Comparison of ENCODE assay signal across 1 cellular context in the genomic region with DNA sequence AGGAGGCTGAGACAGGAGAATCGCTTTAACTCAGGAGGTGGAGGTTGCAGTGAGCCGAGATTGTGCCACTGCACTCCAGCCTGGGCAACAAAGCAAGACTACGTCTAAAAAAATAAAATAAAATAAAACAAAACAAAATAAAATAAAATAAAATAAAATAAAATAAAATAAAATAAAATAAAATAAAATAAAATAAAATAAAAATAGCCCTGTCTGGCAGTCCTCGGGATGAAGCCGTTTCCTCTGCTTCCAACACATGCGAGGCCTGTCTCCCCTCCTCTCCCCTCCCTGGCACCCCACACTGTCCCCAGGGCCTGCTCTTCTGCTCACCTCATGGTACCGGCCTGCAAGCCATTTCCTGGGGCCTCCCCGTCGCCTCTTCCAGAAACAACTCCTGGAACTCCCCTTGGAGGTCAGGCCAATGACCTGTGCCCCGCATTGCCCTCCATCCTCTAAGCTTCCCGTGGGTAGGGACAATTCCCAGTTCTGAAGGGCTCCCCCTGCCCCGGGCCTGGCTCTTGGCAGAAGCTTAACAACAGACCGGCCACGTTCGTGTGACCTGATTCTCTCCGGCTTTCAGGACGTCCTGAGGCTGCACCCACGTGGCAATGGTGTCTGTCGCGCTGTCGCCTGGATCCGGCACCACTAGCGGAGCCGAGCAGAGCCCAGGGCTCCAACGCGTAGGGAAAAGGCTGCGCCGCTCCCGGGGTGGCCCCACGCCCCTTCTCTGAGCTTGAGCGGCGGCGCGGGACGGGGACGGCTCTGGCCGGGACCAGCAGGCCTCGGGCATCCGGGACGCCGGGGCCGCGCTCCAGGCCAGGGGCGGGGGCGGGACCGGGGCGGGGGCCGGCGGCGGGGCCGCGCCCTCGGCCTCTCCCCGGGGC.
TF ChIP-seq lines count a peak whose summit lies in the region.

No MANE protein-coding gene starts in this region.

TF ChIP-seq in K562, 482 proteins besides CTCF, POLR2A, EP300 and RAD21 (continued from another document and continues in another):
- TF ChIP-seq, protein P1, sequence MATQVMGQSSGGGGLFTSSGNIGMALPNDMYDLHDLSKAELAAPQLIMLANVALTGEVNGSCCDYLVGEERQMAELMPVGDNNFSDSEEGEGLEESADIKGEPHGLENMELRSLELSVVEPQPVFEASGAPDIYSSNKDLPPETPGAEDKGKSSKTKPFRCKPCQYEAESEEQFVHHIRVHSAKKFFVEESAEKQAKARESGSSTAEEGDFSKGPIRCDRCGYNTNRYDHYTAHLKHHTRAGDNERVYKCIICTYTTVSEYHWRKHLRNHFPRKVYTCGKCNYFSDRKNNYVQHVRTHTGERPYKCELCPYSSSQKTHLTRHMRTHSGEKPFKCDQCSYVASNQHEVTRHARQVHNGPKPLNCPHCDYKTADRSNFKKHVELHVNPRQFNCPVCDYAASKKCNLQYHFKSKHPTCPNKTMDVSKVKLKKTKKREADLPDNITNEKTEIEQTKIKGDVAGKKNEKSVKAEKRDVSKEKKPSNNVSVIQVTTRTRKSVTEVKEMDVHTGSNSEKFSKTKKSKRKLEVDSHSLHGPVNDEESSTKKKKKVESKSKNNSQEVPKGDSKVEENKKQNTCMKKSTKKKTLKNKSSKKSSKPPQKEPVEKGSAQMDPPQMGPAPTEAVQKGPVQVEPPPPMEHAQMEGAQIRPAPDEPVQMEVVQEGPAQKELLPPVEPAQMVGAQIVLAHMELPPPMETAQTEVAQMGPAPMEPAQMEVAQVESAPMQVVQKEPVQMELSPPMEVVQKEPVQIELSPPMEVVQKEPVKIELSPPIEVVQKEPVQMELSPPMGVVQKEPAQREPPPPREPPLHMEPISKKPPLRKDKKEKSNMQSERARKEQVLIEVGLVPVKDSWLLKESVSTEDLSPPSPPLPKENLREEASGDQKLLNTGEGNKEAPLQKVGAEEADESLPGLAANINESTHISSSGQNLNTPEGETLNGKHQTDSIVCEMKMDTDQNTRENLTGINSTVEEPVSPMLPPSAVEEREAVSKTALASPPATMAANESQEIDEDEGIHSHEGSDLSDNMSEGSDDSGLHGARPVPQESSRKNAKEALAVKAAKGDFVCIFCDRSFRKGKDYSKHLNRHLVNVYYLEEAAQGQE (CRISPR knock-in tag; IDR thresholded peaks at IDR 0.05; ENCODE audit: low read depth), result no peak
- TF ChIP-seq BRCA1 (IDR thresholded peaks at IDR 0.05) (no peak), BRCA1 (CRISPR knock-in tag; IDR thresholded peaks at IDR 0.05) (no peak), PTBP1 (IDR thresholded peaks at IDR 0.05; ENCODE audit: low read depth, low read length) (no peak), CXXC5 (CRISPR knock-in tag; IDR thresholded peaks at IDR 0.05) (peak; percentile 48), RBFOX2 (IDR thresholded peaks at IDR 0.05; ENCODE audit: low read depth, low read length) (peak; percentile 71), NFATC3 (IDR thresholded peaks at IDR 0.05) (no peak), ZNF766 (CRISPR knock-in tag; conservative IDR thresholded peaks at IDR 0.05) (no peak), ZC3H11A (IDR thresholded peaks at IDR 0.05; ENCODE audit: low read depth, low read length) (no peak), NR2C1 (IDR thresholded peaks at IDR 0.05) (no peak), NR2C1 (tag; IDR thresholded peaks at IDR 0.05) (no peak), CBX2 (IDR thresholded peaks at IDR 0.05; ENCODE audit: insufficient read depth, low read length, poor library complexity, severe bottlenecking) (no peak), HDGF (IDR thresholded peaks at IDR 0.05) (no peak), TBP (optimal IDR thresholded peaks at IDR 0.05; ENCODE audit: low read depth, low read length) (peak; percentile 28), ZNF384 (IDR thresholded peaks at IDR 0.05; ENCODE audit: low read depth, low read length) (no peak), DACH1 (IDR thresholded peaks at IDR 0.05; ENCODE audit: partially characterized antibody) (no peak), HDAC3 (IDR thresholded peaks at IDR 0.05; ENCODE audit: borderline replicate concordance, partially characterized antibody) (no peak), NELFE (IDR thresholded peaks at IDR 0.05; ENCODE audit: insufficient read depth, insufficient read length) (no peak), ZNF217 (CRISPR knock-in tag; IDR thresholded peaks at IDR 0.05) (no peak), NCOA6 (IDR thresholded peaks at IDR 0.05) (no peak), ZNF41 (CRISPR knock-in tag; conservative IDR thresholded peaks at IDR 0.05) (no peak), MXI1 (IDR thresholded peaks at IDR 0.05; ENCODE audit: low read depth, low read length) (no peak)
- TF ChIP-seq, protein P2, sequence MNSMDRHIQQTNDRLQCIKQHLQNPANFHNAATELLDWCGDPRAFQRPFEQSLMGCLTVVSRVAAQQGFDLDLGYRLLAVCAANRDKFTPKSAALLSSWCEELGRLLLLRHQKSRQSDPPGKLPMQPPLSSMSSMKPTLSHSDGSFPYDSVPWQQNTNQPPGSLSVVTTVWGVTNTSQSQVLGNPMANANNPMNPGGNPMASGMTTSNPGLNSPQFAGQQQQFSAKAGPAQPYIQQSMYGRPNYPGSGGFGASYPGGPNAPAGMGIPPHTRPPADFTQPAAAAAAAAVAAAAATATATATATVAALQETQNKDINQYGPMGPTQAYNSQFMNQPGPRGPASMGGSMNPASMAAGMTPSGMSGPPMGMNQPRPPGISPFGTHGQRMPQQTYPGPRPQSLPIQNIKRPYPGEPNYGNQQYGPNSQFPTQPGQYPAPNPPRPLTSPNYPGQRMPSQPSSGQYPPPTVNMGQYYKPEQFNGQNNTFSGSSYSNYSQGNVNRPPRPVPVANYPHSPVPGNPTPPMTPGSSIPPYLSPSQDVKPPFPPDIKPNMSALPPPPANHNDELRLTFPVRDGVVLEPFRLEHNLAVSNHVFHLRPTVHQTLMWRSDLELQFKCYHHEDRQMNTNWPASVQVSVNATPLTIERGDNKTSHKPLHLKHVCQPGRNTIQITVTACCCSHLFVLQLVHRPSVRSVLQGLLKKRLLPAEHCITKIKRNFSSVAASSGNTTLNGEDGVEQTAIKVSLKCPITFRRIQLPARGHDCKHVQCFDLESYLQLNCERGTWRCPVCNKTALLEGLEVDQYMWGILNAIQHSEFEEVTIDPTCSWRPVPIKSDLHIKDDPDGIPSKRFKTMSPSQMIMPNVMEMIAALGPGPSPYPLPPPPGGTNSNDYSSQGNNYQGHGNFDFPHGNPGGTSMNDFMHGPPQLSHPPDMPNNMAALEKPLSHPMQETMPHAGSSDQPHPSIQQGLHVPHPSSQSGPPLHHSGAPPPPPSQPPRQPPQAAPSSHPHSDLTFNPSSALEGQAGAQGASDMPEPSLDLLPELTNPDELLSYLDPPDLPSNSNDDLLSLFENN (IDR thresholded peaks at IDR 0.05; ENCODE audit: low read depth in 2 of 2, low read length in 2 of 2), result no peak
- TF ChIP-seq, protein P3, sequence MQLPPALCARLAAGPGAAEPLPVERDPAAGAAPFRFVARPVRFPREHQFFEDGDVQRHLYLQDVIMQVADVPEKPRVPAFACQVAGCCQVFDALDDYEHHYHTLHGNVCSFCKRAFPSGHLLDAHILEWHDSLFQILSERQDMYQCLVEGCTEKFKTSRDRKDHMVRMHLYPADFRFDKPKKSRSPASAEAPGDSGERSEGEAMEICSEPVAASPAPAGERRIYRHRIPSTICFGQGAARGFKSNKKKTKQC (CRISPR knock-in tag; IDR thresholded peaks at IDR 0.05), result peak; percentile 28; the same call in 1 of the 2 replicates
- TF ChIP-seq, protein P4, sequence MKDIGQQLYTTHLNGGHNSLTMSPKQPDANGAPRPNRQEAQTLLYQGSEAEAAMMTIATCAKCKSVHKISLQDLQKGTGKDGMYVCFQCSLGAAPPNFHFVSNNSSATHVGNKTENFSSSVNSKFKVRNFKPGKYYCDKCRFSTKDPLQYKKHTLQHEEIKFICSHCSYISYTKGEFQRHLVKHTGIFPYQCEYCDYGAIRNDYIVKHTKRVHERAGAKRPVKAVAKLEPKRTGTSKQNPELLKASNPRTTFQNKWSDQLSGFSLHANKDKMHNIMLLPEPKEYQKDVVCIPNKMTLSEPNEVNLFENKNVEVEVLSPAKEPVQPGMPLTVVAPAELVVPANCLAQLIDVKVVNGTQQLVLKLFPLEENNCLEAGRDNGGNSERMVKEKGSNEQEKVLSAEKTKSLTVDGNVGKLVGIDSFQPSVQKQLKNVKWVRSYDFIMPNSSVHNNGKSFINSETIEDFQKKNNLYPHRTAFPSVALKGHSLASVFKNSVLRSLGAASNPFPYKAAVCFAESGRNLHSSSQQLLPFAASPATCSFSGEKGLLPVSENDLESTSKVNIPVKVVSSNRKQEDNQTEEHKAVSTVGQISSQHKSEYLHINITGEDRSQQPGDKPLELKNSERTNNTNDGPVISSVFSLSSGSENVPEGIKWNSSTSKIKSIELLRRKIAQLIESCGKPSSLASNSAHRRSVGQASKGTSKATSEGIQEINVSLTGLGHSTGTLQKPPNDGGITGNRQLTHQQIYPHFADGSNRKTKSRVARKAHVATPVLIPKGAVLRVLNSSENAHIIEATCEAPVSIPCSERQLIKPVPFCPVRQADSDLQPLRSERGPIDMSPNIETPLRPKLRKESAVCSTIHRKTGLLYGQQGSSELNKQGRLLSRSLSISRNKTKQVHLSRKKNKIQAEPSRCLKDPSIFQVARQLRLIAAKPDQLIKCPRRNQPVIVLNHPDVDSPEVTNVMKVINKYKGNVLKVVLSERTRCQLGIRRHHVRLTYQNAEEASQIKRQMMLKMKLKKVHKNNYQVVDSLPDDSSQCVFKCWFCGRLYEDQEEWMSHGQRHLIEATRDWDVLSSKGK (CRISPR knock-in tag; IDR thresholded peaks at IDR 0.05), result no peak
- TF ChIP-seq, protein P5, sequence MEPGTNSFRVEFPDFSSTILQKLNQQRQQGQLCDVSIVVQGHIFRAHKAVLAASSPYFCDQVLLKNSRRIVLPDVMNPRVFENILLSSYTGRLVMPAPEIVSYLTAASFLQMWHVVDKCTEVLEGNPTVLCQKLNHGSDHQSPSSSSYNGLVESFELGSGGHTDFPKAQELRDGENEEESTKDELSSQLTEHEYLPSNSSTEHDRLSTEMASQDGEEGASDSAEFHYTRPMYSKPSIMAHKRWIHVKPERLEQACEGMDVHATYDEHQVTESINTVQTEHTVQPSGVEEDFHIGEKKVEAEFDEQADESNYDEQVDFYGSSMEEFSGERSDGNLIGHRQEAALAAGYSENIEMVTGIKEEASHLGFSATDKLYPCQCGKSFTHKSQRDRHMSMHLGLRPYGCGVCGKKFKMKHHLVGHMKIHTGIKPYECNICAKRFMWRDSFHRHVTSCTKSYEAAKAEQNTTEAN (CRISPR knock-in tag; IDR thresholded peaks at IDR 0.05), result no peak
- TF ChIP-seq, protein P6, sequence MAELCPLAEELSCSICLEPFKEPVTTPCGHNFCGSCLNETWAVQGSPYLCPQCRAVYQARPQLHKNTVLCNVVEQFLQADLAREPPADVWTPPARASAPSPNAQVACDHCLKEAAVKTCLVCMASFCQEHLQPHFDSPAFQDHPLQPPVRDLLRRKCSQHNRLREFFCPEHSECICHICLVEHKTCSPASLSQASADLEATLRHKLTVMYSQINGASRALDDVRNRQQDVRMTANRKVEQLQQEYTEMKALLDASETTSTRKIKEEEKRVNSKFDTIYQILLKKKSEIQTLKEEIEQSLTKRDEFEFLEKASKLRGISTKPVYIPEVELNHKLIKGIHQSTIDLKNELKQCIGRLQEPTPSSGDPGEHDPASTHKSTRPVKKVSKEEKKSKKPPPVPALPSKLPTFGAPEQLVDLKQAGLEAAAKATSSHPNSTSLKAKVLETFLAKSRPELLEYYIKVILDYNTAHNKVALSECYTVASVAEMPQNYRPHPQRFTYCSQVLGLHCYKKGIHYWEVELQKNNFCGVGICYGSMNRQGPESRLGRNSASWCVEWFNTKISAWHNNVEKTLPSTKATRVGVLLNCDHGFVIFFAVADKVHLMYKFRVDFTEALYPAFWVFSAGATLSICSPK (IDR thresholded peaks at IDR 0.05; ENCODE audit: borderline replicate concordance), result no peak
- TF ChIP-seq, protein P7, sequence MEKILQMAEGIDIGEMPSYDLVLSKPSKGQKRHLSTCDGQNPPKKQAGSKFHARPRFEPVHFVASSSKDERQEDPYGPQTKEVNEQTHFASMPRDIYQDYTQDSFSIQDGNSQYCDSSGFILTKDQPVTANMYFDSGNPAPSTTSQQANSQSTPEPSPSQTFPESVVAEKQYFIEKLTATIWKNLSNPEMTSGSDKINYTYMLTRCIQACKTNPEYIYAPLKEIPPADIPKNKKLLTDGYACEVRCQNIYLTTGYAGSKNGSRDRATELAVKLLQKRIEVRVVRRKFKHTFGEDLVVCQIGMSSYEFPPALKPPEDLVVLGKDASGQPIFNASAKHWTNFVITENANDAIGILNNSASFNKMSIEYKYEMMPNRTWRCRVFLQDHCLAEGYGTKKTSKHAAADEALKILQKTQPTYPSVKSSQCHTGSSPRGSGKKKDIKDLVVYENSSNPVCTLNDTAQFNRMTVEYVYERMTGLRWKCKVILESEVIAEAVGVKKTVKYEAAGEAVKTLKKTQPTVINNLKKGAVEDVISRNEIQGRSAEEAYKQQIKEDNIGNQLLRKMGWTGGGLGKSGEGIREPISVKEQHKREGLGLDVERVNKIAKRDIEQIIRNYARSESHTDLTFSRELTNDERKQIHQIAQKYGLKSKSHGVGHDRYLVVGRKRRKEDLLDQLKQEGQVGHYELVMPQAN (IDR thresholded peaks at IDR 0.05; ENCODE audit: borderline replicate concordance), result peak; percentile 80; the same call in 1 of the 2 replicates
